In the genomic region with DNA sequence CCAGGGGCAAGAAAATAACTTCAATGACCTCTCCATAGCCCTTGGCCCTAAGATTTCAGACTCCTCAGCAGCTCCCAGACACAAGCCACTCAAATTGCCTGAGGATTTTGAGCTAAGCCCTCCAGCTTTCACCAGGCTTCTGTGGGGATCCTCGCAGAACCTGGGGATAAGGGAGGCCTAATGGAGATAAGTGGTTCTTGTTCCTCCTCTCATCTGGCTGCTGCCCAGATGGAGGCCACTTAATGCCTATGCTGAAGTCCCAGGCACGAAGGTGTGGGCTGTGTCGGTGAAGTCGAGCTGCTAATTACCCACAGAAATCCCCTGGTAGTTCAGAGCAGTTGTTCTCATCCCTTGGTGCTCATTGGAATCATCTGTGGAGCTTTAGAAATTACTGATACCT, we compare ENCODE assay signal across 20 cellular contexts. TPM values are rescaled to one million over a fixed set of nuclear protein-coding genes. Genes with fewer than 3 reads are reported as not detected.
DNase-seq lines count a peak whose midpoint lies in the region; ATAC-seq and TF ChIP-seq lines count a peak whose summit lies in the region.
"Had no signal": no experiment of that assay in that cellular context is flagged by ENCODE, and none has a peak within 500 bp of the region (broad histone marks: within the 10 kb centered on the region; RNA-seq: fewer than 3 reads in every experiment).

No MANE protein-coding gene starts in this region.

- H3K27ac ChIP-seq in RWPE1 (peak overlapping the region; percentile 74; the same call in 1 of the 2 replicates), esophagus muscularis mucosa (replicated peaks in 1 of 4) (no peak overlapping the region)
- no peak overlapping the region for H3K27ac ChIP-seq in CD4-positive, alpha-beta T cell (ENCODE audit: low read depth, low read length)
- H3K27ac ChIP-seq: BLaER1 had no signal

- H3K4me3 ChIP-seq in esophagus muscularis mucosa, result no peak overlapping the region
- H3K4me3 ChIP-seq: BLaER1 had no signal

- H3K27ac Mint-ChIP-seq in CD4-positive, alpha-beta T cell, result no peak overlapping the region
- H3K27ac Mint-ChIP-seq in stimulated activated memory B cell treated with anti-CD40 and anti-IgM and Interleukin-4, amounts not matched to agents 10 μg/mL and 1 μg/mL and 100 μg/mL, for 72 hours, result no peak overlapping the region
- H3K27ac Mint-ChIP-seq: CD8-positive, alpha-beta T cell; HFFc6; IgD-negative memory B cell had no signal

- H3K27me3 Mint-ChIP-seq in CD4-positive, alpha-beta T cell, result peaks cover 6% of the 10 kb centered on the region
- peaks cover 14% of the 10 kb centered on the region for H3K27me3 Mint-ChIP-seq in stimulated activated memory B cell treated with anti-CD40 and anti-IgM and Interleukin-4, amounts not matched to agents 10 μg/mL and 1 μg/mL and 100 μg/mL, for 72 hours

- H3K4me1 ChIP-seq in esophagus muscularis mucosa, result peaks cover 0 to 6% (median 2%) of the 10 kb centered on the region in 4 donors

- TF ChIP-seq EP300 in esophagus muscularis mucosa (IDR thresholded peaks at IDR 0.05), result no peak

- no peaks in the 10 kb centered on the region for H3K36me3 ChIP-seq in esophagus muscularis mucosa
- H3K36me3 ChIP-seq: BLaER1 had no signal

- no peak for TF ChIP-seq POLR2A in esophagus muscularis mucosa (IDR thresholded peaks at IDR 0.05; ENCODE audit: low read depth)
- TF ChIP-seq POLR2A in GM18505 (IDR thresholded peaks at IDR 0.05; ENCODE audit: borderline replicate concordance, extremely low read depth, insufficient read depth, insufficient read length), result no peak

- DNase-seq in cardiac septum (ENCODE audit: low spot score), result peak; percentile 22
- DNase-seq in Right ventricle myocardium superior, result no peak
- DNase-seq in NCI-H524 (lab: John Stamatoyannopoulos, UW), result peak; percentile 96 to 99
- no peak for DNase-seq in RWPE1 (ENCODE audit: low spot score)
- DNase-seq in esophagus muscularis mucosa (ENCODE audit: extremely low spot score), result no peak
- DNase-seq in CD4-positive, alpha-beta T cell, result no peak
- DNase-seq: 8988T; CD8-positive, alpha-beta T cell; GF-D8; GOT3; H7; HFFc6 had no signal

- TF ChIP-seq CTCF in RWPE1 (conservative IDR thresholded peaks at IDR 0.05; ENCODE audit: low read depth) (no peak), esophagus muscularis mucosa (IDR thresholded peaks at IDR 0.05) (no peak)
- no peak for TF ChIP-seq CTCF in CD4-positive, alpha-beta T cell (IDR thresholded peaks at IDR 0.05)

- H3K4me1 Mint-ChIP-seq in CD4-positive, alpha-beta T cell (ENCODE audit: low read depth), result peaks cover 7% of the 10 kb centered on the region
- no peaks in the 10 kb centered on the region for H3K4me1 Mint-ChIP-seq in stimulated activated memory B cell treated with anti-CD40 and anti-IgM and Interleukin-4, amounts not matched to agents 10 μg/mL and 1 μg/mL and 100 μg/mL, for 72 hours

- H3K36me3 Mint-ChIP-seq in CD4-positive, alpha-beta T cell (ENCODE audit: low read depth), result no peaks in the 10 kb centered on the region
- no peaks in the 10 kb centered on the region for H3K36me3 Mint-ChIP-seq in stimulated activated memory B cell treated with anti-CD40 and anti-IgM and Interleukin-4, amounts not matched to agents 10 μg/mL and 1 μg/mL and 100 μg/mL, for 72 hours
- H3K36me3 Mint-ChIP-seq: CD14-positive monocyte; CD8-positive, alpha-beta T cell had no signal

- ATAC-seq in Right ventricle myocardium superior (ENCODE audit: poor library complexity) (no peak), GM18505 (IDR thresholded peaks at IDR 0.05; ENCODE audit: unreplicated experiment) (no peak)
- no peak for ATAC-seq in CD4-positive, alpha-beta T cell (ENCODE audit: poor library complexity)
- ATAC-seq in stimulated activated memory B cell treated with anti-CD40 and anti-IgM and Interleukin-4, amounts not matched to agents 10 μg/mL and 1 μg/mL and 100 μg/mL, for 72 hours, result no peak
- ATAC-seq: CD8-positive, alpha-beta T cell; HCT116; HepG2 had no signal

- no peaks in the 10 kb centered on the region for H3K9me3 ChIP-seq in esophagus muscularis mucosa
- H3K9me3 ChIP-seq in CD4-positive, alpha-beta T cell (ENCODE audit: control insufficient read depth, low read length), result no peaks in the 10 kb centered on the region
- H3K9me3 ChIP-seq: BLaER1 had no signal

- no peak overlapping the region for H3K4me3 Mint-ChIP-seq in CD4-positive, alpha-beta T cell
- no peak overlapping the region for H3K4me3 Mint-ChIP-seq in stimulated activated memory B cell treated with anti-CD40 and anti-IgM and Interleukin-4, amounts not matched to agents 10 μg/mL and 1 μg/mL and 100 μg/mL, for 72 hours
- H3K4me3 Mint-ChIP-seq: CD14-positive monocyte; CD8-positive, alpha-beta T cell; HFFc6; IgD-negative memory B cell had no signal

- CTCF ChIA-PET in RWPE1 (lab: Yijun Ruan, JAX), result interaction anchor here (1.3 kb wide), 1 partner anchor 18 kb away, joined by 7 read pairs; no protein-coding TSS in a partner anchor
- CTCF ChIA-PET in CD4-positive, alpha-beta T cell (lab: Charles Lee), result no interaction called here

- intact Hi-C loops in cardiac septum (cut with DNase I) (no loop called here), Right ventricle myocardium superior (cut with DNase I) (no loop called here), esophagus muscularis mucosa (cut with DNase I) (no loop called here)
- intact Hi-C loops in CD4-positive, alpha-beta T cell (cut with DNase I, micrococcal nuclease), result no loop called here

- WGBS in esophagus muscularis mucosa, result 95% methylated on average over 4 of the region's 4 CpGs

- POLR2A ChIA-PET in RWPE1 (lab: Yijun Ruan, JAX; ENCODE audit: low non-redundant PET), result interaction anchor here (0.6 kb wide), 1 partner anchor 19 kb away, joined by 3 read pairs; no protein-coding TSS in a partner anchor
- POLR2A ChIA-PET in CD4-positive, alpha-beta T cell (lab: Charles Lee), result no interaction called here

- no peaks in the 10 kb centered on the region for H3K27me3 ChIP-seq in esophagus muscularis mucosa
- no peaks in the 10 kb centered on the region for H3K27me3 ChIP-seq in CD4-positive, alpha-beta T cell (ENCODE audit: control insufficient read depth, insufficient read depth, low read length)
- H3K27me3 ChIP-seq: BLaER1 had no signal

- no peaks in the 10 kb centered on the region for H3K9me3 Mint-ChIP-seq in CD4-positive, alpha-beta T cell
- H3K9me3 Mint-ChIP-seq in stimulated activated memory B cell treated with anti-CD40 and anti-IgM and Interleukin-4, amounts not matched to agents 10 μg/mL and 1 μg/mL and 100 μg/mL, for 72 hours, result no peaks in the 10 kb centered on the region
- H3K9me3 Mint-ChIP-seq: CD14-positive monocyte; CD8-positive, alpha-beta T cell; HFFc6; IgD-negative memory B cell had no signal

RNA-seq across cellular contexts. Expression of gene FAT2, which starts 10.2 kb away (rescaled TPM):
- total RNA-seq in cardiac septum (0.05 TPM), Right ventricle myocardium superior (not detected), esophagus muscularis mucosa (not detected)
- not detected for total RNA-seq in CD4-positive, alpha-beta T cell
- total RNA-seq: A673; CD8-positive, alpha-beta T cell; HepG2; HFFc6 had no signal

Comparison
In these comparisons a context has a peak if more than half of its experiments do, and no peak if none do; other contexts are left out.
1. DNase-seq: peak in cardiac septum (single experiment) and NCI-H524 (2 of 2); none in Right ventricle myocardium superior (single experiment), RWPE1 (single experiment), esophagus muscularis mucosa (single experiment) and CD4-positive, alpha-beta T cell (0 of 10).